ENCODE assay signal across 8 cellular contexts in the genomic region with DNA sequence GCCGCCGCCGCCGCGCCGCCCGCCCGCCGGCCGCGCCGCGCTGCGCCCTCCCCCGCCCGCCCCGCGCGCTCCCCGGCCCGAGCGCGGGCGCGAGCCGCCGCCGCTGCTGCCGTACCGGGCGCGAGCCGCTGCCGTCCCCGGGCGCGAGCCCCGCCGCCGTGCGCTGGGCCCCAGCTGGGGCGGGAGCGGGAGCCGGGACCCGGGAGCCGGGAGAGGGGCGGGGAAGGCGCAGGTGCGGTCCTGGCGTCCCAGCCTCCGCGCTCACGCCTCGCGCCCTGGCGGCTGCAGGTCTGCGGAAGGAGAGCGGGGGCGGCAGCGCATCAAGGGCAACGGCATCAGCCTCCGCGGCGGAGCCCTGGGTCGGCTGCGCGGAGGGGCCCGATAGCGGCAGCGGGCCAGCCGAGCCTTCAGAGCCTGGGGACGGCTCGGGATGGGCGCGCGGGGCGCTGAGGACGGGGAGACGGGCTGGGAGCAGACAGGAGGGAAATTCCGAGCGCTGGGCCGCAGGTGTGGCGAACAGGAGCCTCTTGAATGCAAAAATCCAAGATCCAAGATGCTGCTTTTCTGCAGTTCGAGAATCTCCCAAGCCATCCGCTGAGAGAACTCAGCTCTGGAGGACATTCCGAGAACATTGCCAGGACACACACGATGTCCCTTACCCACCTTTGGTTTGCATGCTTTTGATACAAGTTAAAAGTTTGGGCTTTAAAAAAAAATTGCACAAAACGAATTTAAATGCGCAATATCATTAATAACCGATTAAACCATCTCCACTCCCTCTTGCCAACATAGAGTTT.
DNase-seq lines count a peak whose midpoint lies in the region; ATAC-seq and TF ChIP-seq lines count a peak whose summit lies in the region.

No MANE protein-coding gene starts in this region.

- no peaks in the 10 kb centered on the region for H3K9me3 Mint-ChIP-seq in activated naive CD4-positive, alpha-beta T cell treated with anti-CD3 and anti-CD28 coated beads for 36 hours

- H3K27ac ChIP-seq in left ventricle myocardium inferior (replicated peaks): no peak overlapping the region
- no peak overlapping the region for H3K27ac ChIP-seq in prostate gland

- H3K36me3 ChIP-seq in left ventricle myocardium inferior (no peaks in the 10 kb centered on the region), prostate gland (no peaks in the 10 kb centered on the region)

- TF ChIP-seq CTCF in left ventricle myocardium inferior (IDR thresholded peaks at IDR 0.05; ENCODE audit: borderline replicate concordance) (no peak), prostate gland (IDR thresholded peaks at IDR 0.05) (no peak)

- 3% methylated on average over 30 of the region's 90 CpGs for WGBS in prostate gland

- H3K4me1 ChIP-seq in left ventricle myocardium inferior (peaks cover 24% of the 10 kb centered on the region), prostate gland (replicated peaks) (no peaks in the 10 kb centered on the region)

- H3K4me3 ChIP-seq in left ventricle myocardium inferior: peak overlapping the region; percentile 62
- H3K4me3 ChIP-seq in prostate gland: peak overlapping the region; percentile 23 to 37

- H3K27ac Mint-ChIP-seq in activated naive CD4-positive, alpha-beta T cell treated with anti-CD3 and anti-CD28 coated beads for 36 hours: peak overlapping the region; percentile 13

- H3K27me3 ChIP-seq in left ventricle myocardium inferior (ENCODE audit: low read depth) (peaks cover 88% of the 10 kb centered on the region), prostate gland (replicated peaks; ENCODE audit: insufficient read depth) (no peaks in the 10 kb centered on the region)

- H3K4me3 Mint-ChIP-seq in activated naive CD4-positive, alpha-beta T cell treated with anti-CD3 and anti-CD28 coated beads for 36 hours: peak overlapping the region; percentile 24

- peaks cover 10% of the 10 kb centered on the region for H3K4me1 Mint-ChIP-seq in activated naive CD4-positive, alpha-beta T cell treated with anti-CD3 and anti-CD28 coated beads for 36 hours (ENCODE audit: low read depth)

- intact Hi-C loops in activated naive CD4-positive, alpha-beta T cell treated with anti-CD3 and anti-CD28 coated beads for 36 hours (cut with micrococcal nuclease): loop anchor here (10.0 kb wide), 1 partner anchor 426 kb away; no protein-coding TSS in a partner anchor
- intact Hi-C loops in left ventricle myocardium inferior (cut with micrococcal nuclease): no loop called here
- intact Hi-C loops in prostate gland (cut with DNase I): no loop called here

- H3K9me3 ChIP-seq in left ventricle myocardium inferior (replicated peaks) (no peaks in the 10 kb centered on the region), prostate gland (no peaks in the 10 kb centered on the region)

- DNase-seq in activated naive CD4-positive, alpha-beta T cell treated with anti-CD3 and anti-CD28 coated beads for 36 hours: peak; percentile 10
- no peak for DNase-seq in activated naive CD4-positive, alpha-beta T cell treated with Interleukin-2 at 50 U/mL for 16 hours
- DNase-seq in T1000 (lab: John Stamatoyannopoulos, UW): peak; percentile 23
- DNase-seq in left ventricle myocardium inferior: no peak
- no peak for DNase-seq in prostate gland (ENCODE audit: low spot score)
- no peak for DNase-seq in NCI-H187 treated with DMSO at 0.1 percent for 48 hours (lab: John Stamatoyannopoulos, UW)

- peaks cover 65% of the 10 kb centered on the region for H3K27me3 Mint-ChIP-seq in activated naive CD4-positive, alpha-beta T cell treated with anti-CD3 and anti-CD28 coated beads for 36 hours (ENCODE audit: low read depth)

- no peaks in the 10 kb centered on the region for H3K36me3 Mint-ChIP-seq in activated naive CD4-positive, alpha-beta T cell treated with anti-CD3 and anti-CD28 coated beads for 36 hours (ENCODE audit: low read depth)

- ATAC-seq in GM18519 (IDR thresholded peaks at IDR 0.05; ENCODE audit: low FRiP score, unreplicated experiment): no peak
- no peak for ATAC-seq in HG03025 (IDR thresholded peaks at IDR 0.05; ENCODE audit: low FRiP score, unreplicated experiment)

- CTCF ChIA-PET in activated naive CD4-positive, alpha-beta T cell treated with anti-CD3 and anti-CD28 coated beads for 36 hours (lab: Charles Lee): no interaction called here

- TF ChIP-seq POLR2A in prostate gland (IDR thresholded peaks at IDR 0.05): no peak

Comparison
In these comparisons a context has a peak if more than half of its experiments do, and no peak if none do; other contexts are left out.
1. DNase-seq: peak in activated naive CD4-positive, alpha-beta T cell treated with anti-CD3 and anti-CD28 coated beads for 36 hours (single experiment) and T1000 (single experiment); none in activated naive CD4-positive, alpha-beta T cell treated with Interleukin-2 at 50 U/mL for 16 hours (single experiment), left ventricle myocardium inferior (single experiment), prostate gland (single experiment) and NCI-H187 treated with DMSO at 0.1 percent for 48 hours (single experiment).